Comparison of ENCODE assay signal across 1 cellular context in the genomic region with DNA sequence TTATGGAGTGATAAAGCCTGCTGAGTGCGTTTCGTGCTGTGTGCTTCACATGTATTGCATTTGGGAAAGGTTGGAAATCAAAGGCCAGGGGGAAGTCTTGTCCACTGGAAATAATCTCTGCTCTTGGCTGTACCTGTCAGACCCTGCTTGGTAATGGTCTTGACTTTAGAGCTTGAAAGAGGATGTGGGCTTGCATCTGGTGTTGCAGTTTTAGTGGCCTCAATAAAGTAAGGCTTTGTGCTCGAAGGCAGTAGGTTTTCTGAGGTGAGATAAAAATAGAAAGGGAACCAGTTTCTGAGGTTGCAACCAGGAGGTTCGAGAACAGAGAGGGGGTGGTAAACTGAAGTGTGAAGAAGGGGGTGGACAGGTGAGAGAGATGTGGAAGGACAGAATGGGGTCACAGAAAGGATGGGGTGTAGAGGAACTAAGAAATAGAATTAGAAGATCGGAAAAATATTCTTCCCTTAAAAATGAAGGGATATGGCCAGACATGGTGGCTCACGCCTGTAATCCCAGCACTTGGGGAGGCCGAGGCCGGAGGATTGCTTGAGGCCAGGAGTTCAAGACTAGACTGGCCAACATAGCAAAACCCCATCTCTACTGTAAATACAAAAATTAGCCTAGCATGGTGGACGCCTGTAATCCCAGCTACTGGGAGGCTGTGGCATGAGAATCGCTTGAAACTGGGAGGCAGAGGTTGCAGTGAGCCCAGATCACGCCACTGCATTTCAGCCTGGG.
TF ChIP-seq lines count a peak whose summit lies in the region.

No MANE protein-coding gene starts in this region.

TF ChIP-seq in GM12878, 131 proteins besides CTCF, POLR2A, EP300 and RAD21 (continued from another document):
- TF ChIP-seq, protein P1, sequence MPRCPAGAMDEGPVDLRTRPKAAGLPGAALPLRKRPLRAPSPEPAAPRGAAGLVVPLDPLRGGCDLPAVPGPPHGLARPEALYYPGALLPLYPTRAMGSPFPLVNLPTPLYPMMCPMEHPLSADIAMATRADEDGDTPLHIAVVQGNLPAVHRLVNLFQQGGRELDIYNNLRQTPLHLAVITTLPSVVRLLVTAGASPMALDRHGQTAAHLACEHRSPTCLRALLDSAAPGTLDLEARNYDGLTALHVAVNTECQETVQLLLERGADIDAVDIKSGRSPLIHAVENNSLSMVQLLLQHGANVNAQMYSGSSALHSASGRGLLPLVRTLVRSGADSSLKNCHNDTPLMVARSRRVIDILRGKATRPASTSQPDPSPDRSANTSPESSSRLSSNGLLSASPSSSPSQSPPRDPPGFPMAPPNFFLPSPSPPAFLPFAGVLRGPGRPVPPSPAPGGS (IDR thresholded peaks at IDR 0.05; ENCODE audit: borderline replicate concordance, insufficient read depth, low read depth, low read length, poor library complexity, severe bottlenecking): no peak
- TF ChIP-seq ZNF217 (IDR thresholded peaks at IDR 0.05): peak; percentile 51; the same call in 1 of the 2 replicates
- no peak for TF ChIP-seq KDM1A (IDR thresholded peaks at IDR 0.05; ENCODE audit: borderline replicate concordance)
- TF ChIP-seq, protein P2, sequence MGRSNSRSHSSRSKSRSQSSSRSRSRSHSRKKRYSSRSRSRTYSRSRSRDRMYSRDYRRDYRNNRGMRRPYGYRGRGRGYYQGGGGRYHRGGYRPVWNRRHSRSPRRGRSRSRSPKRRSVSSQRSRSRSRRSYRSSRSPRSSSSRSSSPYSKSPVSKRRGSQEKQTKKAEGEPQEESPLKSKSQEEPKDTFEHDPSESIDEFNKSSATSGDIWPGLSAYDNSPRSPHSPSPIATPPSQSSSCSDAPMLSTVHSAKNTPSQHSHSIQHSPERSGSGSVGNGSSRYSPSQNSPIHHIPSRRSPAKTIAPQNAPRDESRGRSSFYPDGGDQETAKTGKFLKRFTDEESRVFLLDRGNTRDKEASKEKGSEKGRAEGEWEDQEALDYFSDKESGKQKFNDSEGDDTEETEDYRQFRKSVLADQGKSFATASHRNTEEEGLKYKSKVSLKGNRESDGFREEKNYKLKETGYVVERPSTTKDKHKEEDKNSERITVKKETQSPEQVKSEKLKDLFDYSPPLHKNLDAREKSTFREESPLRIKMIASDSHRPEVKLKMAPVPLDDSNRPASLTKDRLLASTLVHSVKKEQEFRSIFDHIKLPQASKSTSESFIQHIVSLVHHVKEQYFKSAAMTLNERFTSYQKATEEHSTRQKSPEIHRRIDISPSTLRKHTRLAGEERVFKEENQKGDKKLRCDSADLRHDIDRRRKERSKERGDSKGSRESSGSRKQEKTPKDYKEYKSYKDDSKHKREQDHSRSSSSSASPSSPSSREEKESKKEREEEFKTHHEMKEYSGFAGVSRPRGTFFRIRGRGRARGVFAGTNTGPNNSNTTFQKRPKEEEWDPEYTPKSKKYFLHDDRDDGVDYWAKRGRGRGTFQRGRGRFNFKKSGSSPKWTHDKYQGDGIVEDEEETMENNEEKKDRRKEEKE (IDR thresholded peaks at IDR 0.05): no peak
- TF ChIP-seq FOXM1 (IDR thresholded peaks at IDR 0.05; ENCODE audit: low read depth, low read length): peak; percentile 94
- no peak for TF ChIP-seq NFXL1 (IDR thresholded peaks at IDR 0.05; ENCODE audit: borderline replicate concordance)
- no peak for TF ChIP-seq CEBPB (IDR thresholded peaks at IDR 0.05; ENCODE audit: borderline replicate concordance in 1 of 2, low read depth in 2 of 2, low read length in 2 of 2)
- peak; percentile 41; the same call in 1 of the 2 replicates for TF ChIP-seq RAD51 (IDR thresholded peaks at IDR 0.05)
- no peak for TF ChIP-seq SRF (IDR thresholded peaks at IDR 0.05; ENCODE audit: low read depth in 2 of 2, low read length in 2 of 2)
- TF ChIP-seq TBL1XR1 (IDR thresholded peaks at IDR 0.05; ENCODE audit: low read depth, low read length): peak; percentile 97
- TF ChIP-seq BMI1 (IDR thresholded peaks at IDR 0.05; ENCODE audit: borderline replicate concordance): peak; percentile 90
- TF ChIP-seq, protein P3, sequence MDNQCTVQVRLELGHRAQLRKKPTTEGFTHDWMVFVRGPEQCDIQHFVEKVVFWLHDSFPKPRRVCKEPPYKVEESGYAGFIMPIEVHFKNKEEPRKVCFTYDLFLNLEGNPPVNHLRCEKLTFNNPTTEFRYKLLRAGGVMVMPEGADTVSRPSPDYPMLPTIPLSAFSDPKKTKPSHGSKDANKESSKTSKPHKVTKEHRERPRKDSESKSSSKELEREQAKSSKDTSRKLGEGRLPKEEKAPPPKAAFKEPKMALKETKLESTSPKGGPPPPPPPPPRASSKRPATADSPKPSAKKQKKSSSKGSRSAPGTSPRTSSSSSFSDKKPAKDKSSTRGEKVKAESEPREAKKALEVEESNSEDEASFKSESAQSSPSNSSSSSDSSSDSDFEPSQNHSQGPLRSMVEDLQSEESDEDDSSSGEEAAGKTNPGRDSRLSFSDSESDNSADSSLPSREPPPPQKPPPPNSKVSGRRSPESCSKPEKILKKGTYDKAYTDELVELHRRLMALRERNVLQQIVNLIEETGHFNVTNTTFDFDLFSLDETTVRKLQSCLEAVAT (IDR thresholded peaks at IDR 0.05): peak; percentile 95
- TF ChIP-seq, protein P4, sequence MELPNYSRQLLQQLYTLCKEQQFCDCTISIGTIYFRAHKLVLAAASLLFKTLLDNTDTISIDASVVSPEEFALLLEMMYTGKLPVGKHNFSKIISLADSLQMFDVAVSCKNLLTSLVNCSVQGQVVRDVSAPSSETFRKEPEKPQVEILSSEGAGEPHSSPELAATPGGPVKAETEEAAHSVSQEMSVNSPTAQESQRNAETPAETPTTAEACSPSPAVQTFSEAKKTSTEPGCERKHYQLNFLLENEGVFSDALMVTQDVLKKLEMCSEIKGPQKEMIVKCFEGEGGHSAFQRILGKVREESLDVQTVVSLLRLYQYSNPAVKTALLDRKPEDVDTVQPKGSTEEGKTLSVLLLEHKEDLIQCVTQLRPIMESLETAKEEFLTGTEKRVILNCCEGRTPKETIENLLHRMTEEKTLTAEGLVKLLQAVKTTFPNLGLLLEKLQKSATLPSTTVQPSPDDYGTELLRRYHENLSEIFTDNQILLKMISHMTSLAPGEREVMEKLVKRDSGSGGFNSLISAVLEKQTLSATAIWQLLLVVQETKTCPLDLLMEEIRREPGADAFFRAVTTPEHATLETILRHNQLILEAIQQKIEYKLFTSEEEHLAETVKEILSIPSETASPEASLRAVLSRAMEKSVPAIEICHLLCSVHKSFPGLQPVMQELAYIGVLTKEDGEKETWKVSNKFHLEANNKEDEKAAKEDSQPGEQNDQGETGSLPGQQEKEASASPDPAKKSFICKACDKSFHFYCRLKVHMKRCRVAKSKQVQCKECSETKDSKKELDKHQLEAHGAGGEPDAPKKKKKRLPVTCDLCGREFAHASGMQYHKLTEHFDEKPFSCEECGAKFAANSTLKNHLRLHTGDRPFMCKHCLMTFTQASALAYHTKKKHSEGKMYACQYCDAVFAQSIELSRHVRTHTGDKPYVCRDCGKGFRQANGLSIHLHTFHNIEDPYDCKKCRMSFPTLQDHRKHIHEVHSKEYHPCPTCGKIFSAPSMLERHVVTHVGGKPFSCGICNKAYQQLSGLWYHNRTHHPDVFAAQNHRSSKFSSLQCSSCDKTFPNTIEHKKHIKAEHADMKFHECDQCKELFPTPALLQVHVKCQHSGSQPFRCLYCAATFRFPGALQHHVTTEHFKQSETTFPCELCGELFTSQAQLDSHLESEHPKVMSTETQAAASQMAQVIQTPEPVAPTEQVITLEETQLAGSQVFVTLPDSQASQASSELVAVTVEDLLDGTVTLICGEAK (IDR thresholded peaks at IDR 0.05; ENCODE audit: borderline replicate concordance): peak; percentile 76; the same call in 1 of the 2 replicates
- peak; percentile 96 for TF ChIP-seq SMAD5 (IDR thresholded peaks at IDR 0.05; ENCODE audit: low read depth)
- no peak for TF ChIP-seq ZNF384 (IDR thresholded peaks at IDR 0.05; ENCODE audit: borderline replicate concordance, low read depth, low read length)
- TF ChIP-seq RB1 (IDR thresholded peaks at IDR 0.05; ENCODE audit: borderline replicate concordance): peak; percentile 56; the same call in 1 of the 2 replicates
- TF ChIP-seq, protein P5, sequence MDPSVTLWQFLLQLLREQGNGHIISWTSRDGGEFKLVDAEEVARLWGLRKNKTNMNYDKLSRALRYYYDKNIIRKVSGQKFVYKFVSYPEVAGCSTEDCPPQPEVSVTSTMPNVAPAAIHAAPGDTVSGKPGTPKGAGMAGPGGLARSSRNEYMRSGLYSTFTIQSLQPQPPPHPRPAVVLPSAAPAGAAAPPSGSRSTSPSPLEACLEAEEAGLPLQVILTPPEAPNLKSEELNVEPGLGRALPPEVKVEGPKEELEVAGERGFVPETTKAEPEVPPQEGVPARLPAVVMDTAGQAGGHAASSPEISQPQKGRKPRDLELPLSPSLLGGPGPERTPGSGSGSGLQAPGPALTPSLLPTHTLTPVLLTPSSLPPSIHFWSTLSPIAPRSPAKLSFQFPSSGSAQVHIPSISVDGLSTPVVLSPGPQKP (IDR thresholded peaks at IDR 0.05; ENCODE audit: low read depth, low read length): no peak
- 0 out of 2 replicates have a peak, but pooled peaks have one; percentile 56 for TF ChIP-seq GABPA (IDR thresholded peaks at IDR 0.05; ENCODE audit: low read depth)
- no peak for TF ChIP-seq FOS (IDR thresholded peaks at IDR 0.05; ENCODE audit: borderline replicate concordance, extremely low read depth, insufficient read length)
